ENCODE assay signal across 8 cellular contexts in genomic region chr1:181149326-181150000, GRCh38.
A peak's percentile ranks its signal among the peaks of the same experiment; 100 is the strongest.
DNase-seq lines count a peak whose midpoint lies in the region; ATAC-seq and TF ChIP-seq lines count a peak whose summit lies in the region.

No MANE protein-coding gene starts in this region.

- peak overlapping the region; percentile 33; the same call in 1 of the 2 replicates for H3K9ac ChIP-seq in BLaER1

- H4K20me1 ChIP-seq in BLaER1 = no peaks in the 10 kb centered on the region

- H3K36me3 ChIP-seq in BLaER1 (no peaks in the 10 kb centered on the region), uterus (no peaks in the 10 kb centered on the region), MG63 (no peaks in the 10 kb centered on the region)

- TF ChIP-seq CTCF in uterus (IDR thresholded peaks at IDR 0.05) = no peak
- no peak for TF ChIP-seq CTCF in foreskin fibroblast (IDR thresholded peaks at IDR 0.05; ENCODE audit: low read depth, low read length)

- no peak for TF ChIP-seq POLR2A in uterus (IDR thresholded peaks at IDR 0.05)

- H3K27ac ChIP-seq in BLaER1 (peak overlapping the region; percentile 80), epithelial cell of prostate (peak overlapping the region; percentile 47), uterus (peak overlapping the region; percentile 14 to 97)

- DNase-seq in T-helper 9 cell (peak; percentile 62), epithelial cell of prostate (ENCODE audit: low read depth, low spot score) (no peak), uterus (no peak), foreskin fibroblast (no peak), MG63 (no peak)

- H3K4me3 ChIP-seq in BLaER1 = 0 out of 2 replicates have a peak overlapping the region, but pooled peaks have one; percentile 13
- H3K4me3 ChIP-seq in uterus = no peak overlapping the region
- no peak overlapping the region for H3K4me3 ChIP-seq in foreskin fibroblast (ENCODE audit: low read depth in 1 of 2, low read length in 2 of 2)
- no peak overlapping the region for H3K4me3 ChIP-seq in MG63

- peak overlapping the region; percentile 78 for H3K4me2 ChIP-seq in BLaER1

- peak; percentile 77 for ATAC-seq in GM19395 (IDR thresholded peaks at IDR 0.05; ENCODE audit: unreplicated experiment)
- peak; percentile 76 for ATAC-seq in HG03432 (IDR thresholded peaks at IDR 0.05; ENCODE audit: unreplicated experiment)

- intact Hi-C loops in uterus (cut with DNase I; ENCODE audit: low total_unique reads) = no loop called here

- no peaks in the 10 kb centered on the region for H3K27me3 ChIP-seq in BLaER1
- no peaks in the 10 kb centered on the region for H3K27me3 ChIP-seq in uterus
- no peaks in the 10 kb centered on the region for H3K27me3 ChIP-seq in MG63

- peaks cover 3% of the 10 kb centered on the region for H3K9me3 ChIP-seq in BLaER1
- H3K9me3 ChIP-seq in uterus = no peaks in the 10 kb centered on the region
- H3K9me3 ChIP-seq in MG63 = peaks cover 3% of the 10 kb centered on the region; the same call in 1 of the 2 replicates

- H3K4me1 ChIP-seq in BLaER1 = peaks cover 60% of the 10 kb centered on the region
- H3K4me1 ChIP-seq in uterus = peaks cover 8 to 14% of the 10 kb centered on the region in 2 donors
